In the genomic region with DNA sequence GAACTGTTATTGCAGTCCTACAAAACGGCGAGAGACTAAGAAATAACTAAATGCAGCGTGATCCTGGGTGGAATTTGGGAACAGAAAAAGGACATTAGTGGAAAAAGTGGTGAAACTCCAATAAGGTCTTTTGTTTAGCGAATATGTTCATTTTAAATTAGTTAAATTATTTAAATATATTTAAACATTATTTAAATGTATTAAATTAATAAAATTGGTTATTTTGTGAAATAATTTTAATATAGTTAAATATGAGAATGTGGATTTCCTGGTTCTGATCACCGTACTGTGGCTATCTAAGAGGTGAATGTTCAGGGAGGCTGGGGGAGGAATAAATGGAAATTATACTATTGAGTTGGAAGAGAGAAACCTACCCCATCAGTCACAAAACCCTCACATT, we compare ENCODE assay signal across 4 cellular contexts. TPM values are rescaled to one million over a fixed set of nuclear protein-coding genes. Genes with fewer than 3 reads are reported as not detected.
A peak's percentile ranks its signal among the peaks of the same experiment; 100 is the strongest.
DNase-seq lines count a peak whose midpoint lies in the region; ATAC-seq and TF ChIP-seq lines count a peak whose summit lies in the region.
"Not testable (repeated sequence)": the region's sequence is repeated elsewhere in the genome, so short reads cannot be mapped to it uniquely, and the experiment has no call there.

No MANE protein-coding gene starts in this region.

- H2AFZ ChIP-seq in GM23248: not testable (repeated sequence)

- not testable (repeated sequence) for H3K36me3 Mint-ChIP-seq in HFFc6 (ENCODE audit: low read depth); WTC11

- H3K4me1 ChIP-seq in GM23248 (ENCODE audit: insufficient read depth): peaks cover 18% of the 10 kb centered on the region; the same call in 1 of the 2 replicates
- H3K4me1 ChIP-seq in suprapubic skin: not testable (repeated sequence)

- H3K27ac Mint-ChIP-seq in HFFc6: peak overlapping the region; percentile 19; the same call in 1 of the 2 replicates
- H3K27ac Mint-ChIP-seq in WTC11: not testable (repeated sequence)

- H3K9ac ChIP-seq in GM23248: not testable (repeated sequence)

- DNase-seq in GM23248; HFFc6; WTC11 (ENCODE audit: low spot score); suprapubic skin (ENCODE audit: low spot score in 2 of 2): not testable (repeated sequence)

- not testable (repeated sequence) for ATAC-seq in WTC11

- H4K20me1 ChIP-seq in GM23248 (ENCODE audit: insufficient read depth): not testable (repeated sequence)

- H3K79me2 ChIP-seq in GM23248 (ENCODE audit: insufficient read depth): not testable (repeated sequence)

- peaks cover 17% of the 10 kb centered on the region for H3K4me1 Mint-ChIP-seq in HFFc6 (ENCODE audit: low read depth)
- not testable (repeated sequence) for H3K4me1 Mint-ChIP-seq in WTC11

- H3K9me3 ChIP-seq in GM23248 (ENCODE audit: low read depth); suprapubic skin: not testable (repeated sequence)

- not testable (repeated sequence) for H3F3A ChIP-seq in GM23248 (ENCODE audit: insufficient read depth)

- H3K27ac ChIP-seq in GM23248 (0 out of 2 replicates have a peak overlapping the region, but pooled peaks have one; percentile 6), suprapubic skin (peak overlapping the region; percentile 64)

- not testable (repeated sequence) for TF ChIP-seq POLR2A in suprapubic skin (IDR thresholded peaks at IDR 0.05)

- WGBS in GM23248 (ENCODE audit: low coverage in 1 of 2, low lambda C conversion rate in 2 of 2, missing lambda C conversion rate in 2 of 2), 2 experiments: 13 to 24% methylated on average over 5 of the region's 5 CpGs
- 60% methylated on average over 5 of the region's 5 CpGs for WGBS in suprapubic skin

- not testable (repeated sequence) for H3K27me3 ChIP-seq in GM23248 (replicated peaks; ENCODE audit: insufficient read depth); suprapubic skin

- not testable (repeated sequence) for H3K4me3 Mint-ChIP-seq in HFFc6, WTC11

- not testable (repeated sequence) for H3K9me2 ChIP-seq in GM23248 (ENCODE audit: insufficient read depth)

- not testable (repeated sequence) for H3K36me3 ChIP-seq in GM23248 (ENCODE audit: low read depth); suprapubic skin

- in situ Hi-C loops in GM23248 (cut with MboI): not testable (repeated sequence)

- not testable (repeated sequence) for TF ChIP-seq CTCF in HFFc6 (IDR thresholded peaks at IDR 0.05); WTC11 (IDR thresholded peaks at IDR 0.05); suprapubic skin (IDR thresholded peaks at IDR 0.05)

- not testable (repeated sequence) for H3K9me3 Mint-ChIP-seq in HFFc6, WTC11

- CTCF ChIA-PET in WTC11 (lab: Charles Lee): not testable (repeated sequence)

- not testable (repeated sequence) for H3K4me2 ChIP-seq in GM23248 (ENCODE audit: unreplicated experiment)

- not testable (repeated sequence) for H3K27me3 Mint-ChIP-seq in HFFc6 (ENCODE audit: insufficient read depth); WTC11 (ENCODE audit: low read depth)

- TF ChIP-seq EP300 in suprapubic skin (IDR thresholded peaks at IDR 0.05): not testable (repeated sequence)

- POLR2A ChIA-PET in WTC11 (lab: Charles Lee): not testable (repeated sequence)

- H3K4me3 ChIP-seq in GM23248, suprapubic skin: not testable (repeated sequence)

TF ChIP-seq in WTC11, 78 proteins besides CTCF, POLR2A, EP300 and RAD21:
- TF ChIP-seq HMGA2 (CRISPR knock-in tag; IDR thresholded peaks at IDR 0.05): peak; percentile 91

RNA-seq across cellular contexts. Expression of a gene that starts 27.4 kb away (rescaled TPM):
- 4.9 and 6.4 TPM in 2 replicates for total RNA-seq in GM23248 (2014; rRNA removed; shearing (Covaris generic))
- polyA plus RNA-seq in GM23248 (2016; fragmentation: Nextera tagmentation; extraction: Ambion mirVana): 3.1 and 4.7 TPM in 2 replicates
- 1 to 10 TPM; 4.0 to 6.6 (median 4.9) TPM for total RNA-seq in HFFc6 (2021; fragmentation: NEBNext Ultra II Directional; extraction: Animal tissue kit (Norgen Biotek cat#: 25700))
- total RNA-seq in WTC11 (2021) (16.8 to 19.0 TPM (median 17.3 TPM) in 3 replicates), suprapubic skin (10 to 100 TPM in 3 of 4 donors, 1 to 10 TPM in 1; 8.1 to 43.4 (median 13.8) TPM)

RNA-seq across cellular contexts. Expression of a gene that starts 52.2 kb away (rescaled TPM):
- total RNA-seq in GM23248 (2014; rRNA removed; shearing (Covaris generic)): 23.0 and 23.9 TPM in 2 replicates
- polyA plus RNA-seq in GM23248 (2016; fragmentation: Nextera tagmentation; extraction: Ambion mirVana): 25.8 and 26.8 TPM in 2 replicates
- 10 to 100 TPM; 37.4 to 51.5 (median 42.8) TPM for total RNA-seq in HFFc6 (2021; fragmentation: NEBNext Ultra II Directional; extraction: Animal tissue kit (Norgen Biotek cat#: 25700))
- total RNA-seq in WTC11 (2021) (24.6 to 27.9 TPM (median 26.4 TPM) in 3 replicates), suprapubic skin (10 to 100 TPM; 29.7 to 68.0 (median 33.9) TPM)
